8 cellular contexts compared by ENCODE assay signal in genomic region chr11:62542750-62543567, GRCh38. TPM values are rescaled to one million over a fixed set of nuclear protein-coding genes. Genes with fewer than 3 reads are reported as not detected.
A peak's percentile ranks its signal among the peaks of the same experiment; 100 is the strongest.
DNase-seq lines count a peak whose midpoint lies in the region; ATAC-seq and TF ChIP-seq lines count a peak whose summit lies in the region.

No MANE protein-coding gene starts in this region.

- peaks cover 45% of the 10 kb centered on the region for H3K4me1 ChIP-seq in ectodermal cell (ENCODE audit: control insufficient read depth, insufficient read depth, low read length)
- H3K4me1 ChIP-seq in lower lobe of right lung, result peaks cover 78% of the 10 kb centered on the region

- ATAC-seq in lower lobe of right lung, result peak; percentile 46 to 68

- H3K36me3 ChIP-seq in H7 (replicated peaks; ENCODE audit: control insufficient read depth, insufficient read depth, low read length) (no peaks in the 10 kb centered on the region), ectodermal cell (ENCODE audit: control insufficient read depth, insufficient read depth, low read length) (no peaks in the 10 kb centered on the region), lower lobe of right lung (peaks cover 18% of the 10 kb centered on the region)

- H3K27me3 ChIP-seq in H7 (ENCODE audit: control insufficient read depth, insufficient read depth, low read length), result peaks cover 50% of the 10 kb centered on the region
- peaks cover 49% of the 10 kb centered on the region for H3K27me3 ChIP-seq in ectodermal cell (ENCODE audit: control insufficient read depth, insufficient read depth, low read length, poor library complexity, severe bottlenecking)
- H3K27me3 ChIP-seq in lower lobe of right lung (ENCODE audit: low read depth), result no peaks in the 10 kb centered on the region

- H3K9me3 ChIP-seq in ectodermal cell (ENCODE audit: control insufficient read depth, low read length) (no peaks in the 10 kb centered on the region), lower lobe of right lung (no peaks in the 10 kb centered on the region)

- peak; percentile 100 for TF ChIP-seq CTCF in lower lobe of right lung (IDR thresholded peaks at IDR 0.05)

- intact Hi-C loops in lower lobe of right lung (cut with DNase I), result no loop called here

- 17 to 19% methylated on average over 30 of the region's 30 CpGs for WGBS in ectodermal cell, 2 experiments

- H3K4me3 ChIP-seq in H7 (ENCODE audit: insufficient read depth, low read depth, low read length) (peak overlapping the region; percentile 15), ectodermal cell (ENCODE audit: insufficient read depth, low read depth, low read length) (peak overlapping the region; percentile 19), lower lobe of right lung (peak overlapping the region; percentile 98)

- no peak overlapping the region for H3K27ac ChIP-seq in ectodermal cell (ENCODE audit: insufficient read depth, low read depth, low read length, poor library complexity, severe bottlenecking)
- H3K27ac ChIP-seq in lower lobe of right lung, result peak overlapping the region; percentile 97

- peak; percentile 55 for DNase-seq in COR-L47 (lab: John Stamatoyannopoulos, UW)
- DNase-seq in H7, result peak; percentile 95
- peak; percentile 88 for DNase-seq in NCI-H526 treated with DMSO at 0.1 percent for 48 hours (lab: John Stamatoyannopoulos, UW)
- peak; percentile 79 to 82 for DNase-seq in activated CD4-positive, alpha-beta T cell treated with anti-CD3 and anti-CD28 coated beads, Interleukin-2, amount 50 U/mL, for 48 hours
- peak; percentile 85 for DNase-seq in lower lobe of right lung
- peak; percentile 88 for DNase-seq in stimulated activated CD8-positive, alpha-beta memory T cell treated with anti-CD3 and anti-CD28 coated beads, Interleukin-4, amount 100 ng/mL, for 48 hours
- DNase-seq in OCI-M2 (lab: John Stamatoyannopoulos, UW; ENCODE audit: unreplicated experiment), result no peak

RNA-seq across cellular contexts. Expression of gene AHNAK, which starts 3.6 kb away (rescaled TPM):
- 8.3 and 11.2 TPM in 2 replicates for total RNA-seq in H7 (2014; rRNA removed; shearing (Covaris generic))
- polyA plus RNA-seq in ectodermal cell (2013, experiment 1 of 4), result 20.5 TPM
- polyA plus RNA-seq in ectodermal cell (2013, experiment 2 of 4), result 27.0 TPM
- 21.6 TPM for polyA plus RNA-seq in ectodermal cell (2013, experiment 3 of 4)
- 29.8 TPM for polyA plus RNA-seq in ectodermal cell (2013, experiment 4 of 4)
- total RNA-seq in lower lobe of right lung, result 809 TPM

RNA-seq across cellular contexts. Expression of gene EEF1G, which starts 30.7 kb away (rescaled TPM):
- 1,781 and 1,948 TPM in 2 replicates for total RNA-seq in H7 (2014; rRNA removed; shearing (Covaris generic))
- polyA plus RNA-seq in ectodermal cell (2013, experiment 1 of 4), result 2,940 TPM
- polyA plus RNA-seq in ectodermal cell (2013, experiment 2 of 4), result 2,895 TPM
- polyA plus RNA-seq in ectodermal cell (2013, experiment 3 of 4), result 2,535 TPM
- polyA plus RNA-seq in ectodermal cell (2013, experiment 4 of 4), result 2,880 TPM
- total RNA-seq in lower lobe of right lung, result 899 TPM

RNA-seq across cellular contexts. Expression of gene TUT1, which starts 48.4 kb away (rescaled TPM):
- 25.8 and 29.4 TPM in 2 replicates for total RNA-seq in H7 (2014; rRNA removed; shearing (Covaris generic))
- 24.6 TPM for polyA plus RNA-seq in ectodermal cell (2013, experiment 1 of 4)
- 25.5 TPM for polyA plus RNA-seq in ectodermal cell (2013, experiment 2 of 4)
- 18.6 TPM for polyA plus RNA-seq in ectodermal cell (2013, experiment 3 of 4)
- polyA plus RNA-seq in ectodermal cell (2013, experiment 4 of 4), result 21.2 TPM
- 15.8 TPM for total RNA-seq in lower lobe of right lung

RNA-seq across cellular contexts. Expression of gene MTA2, which starts 58.7 kb away (rescaled TPM):
- 151 and 166 TPM in 2 replicates for total RNA-seq in H7 (2014; rRNA removed; shearing (Covaris generic))
- polyA plus RNA-seq in ectodermal cell (2013, experiment 1 of 4), result 143 TPM
- polyA plus RNA-seq in ectodermal cell (2013, experiment 2 of 4), result 142 TPM
- 107 TPM for polyA plus RNA-seq in ectodermal cell (2013, experiment 3 of 4)
- 111 TPM for polyA plus RNA-seq in ectodermal cell (2013, experiment 4 of 4)
- total RNA-seq in lower lobe of right lung, result 68.4 TPM

Comparison
In these comparisons a context has a peak if more than half of its experiments do, and no peak if none do; other contexts are left out.
1. H3K4me3 ChIP-seq: peak in every context shown above with its lines; median percentile 98 in lower lobe of right lung; 19 in ectodermal cell; 15 in H7.
2. RNA of gene AHNAK, which starts 3.6 kb away (total RNA-seq): 809 TPM in lower lobe of right lung (single experiment); 8.3 to 11.2 TPM in H7; every median in the first group is over 10 times any median in the second.